In genomic region chr2:176088937-176089842, GRCh38 we compare ENCODE assay signal across 18 cellular contexts. TPM values are rescaled to one million over a fixed set of nuclear protein-coding genes. Genes with fewer than 3 reads are reported as not detected.
"Had no signal": no experiment of that assay in that cellular context is flagged by ENCODE, and none has a peak within 500 bp of the region (broad histone marks: within the 10 kb centered on the region; RNA-seq: fewer than 3 reads in every experiment).

No MANE protein-coding gene starts in this region.

- H3K36me3 ChIP-seq: esophagus squamous epithelium, heart right ventricle, neural progenitor cell, upper lobe of left lung had no signal

- H3K9ac ChIP-seq: neural progenitor cell had no signal

- H3K9me3 ChIP-seq: esophagus squamous epithelium, heart right ventricle, mucosa of descending colon, psoas muscle, testis, upper lobe of left lung had no signal

- H3K27me3 ChIP-seq: testis had no signal

- H3K4me1 ChIP-seq: neural progenitor cell had no signal

- ATAC-seq: effector memory CD8-positive, alpha-beta T cell; stimulated activated effector memory CD8-positive, alpha-beta T cell treated with anti-CD3 and anti-CD28 coated beads, Interleukin-12 subunit alpha, Interleukin-12 subunit beta, amount 100 ng/mL, for 72 hours had no signal

- H3K4me3 ChIP-seq: mucosa of descending colon, testis had no signal

- H3K27ac ChIP-seq: esophagus squamous epithelium, heart right ventricle, neural progenitor cell, psoas muscle, testis, upper lobe of left lung had no signal

- DNase-seq: activated CD4-positive, alpha-beta T cell treated with anti-CD3 and anti-CD28 coated beads for 1 hour; effector memory CD8-positive, alpha-beta T cell; esophagus squamous epithelium; naive B cell; stimulated activated CD4-positive, alpha-beta T cell treated with anti-CD3 and anti-CD28 coated beads, Interleukin-4, amount 100 ng/mL, for 24 hours had no signal

RNA-seq across cellular contexts. Expression of gene HOXD13, which starts 3.3 kb away (rescaled TPM):
- total RNA-seq: activated CD8-positive, alpha-beta memory T cell treated with anti-CD3 and anti-CD28 coated beads for 36 hours; cardiac septum; dermis microvascular lymphatic vessel endothelial cell; esophagus squamous epithelium; heart right ventricle; liver; osteocyte; psoas muscle; right cardiac atrium; upper lobe of left lung had no signal
- polyA plus RNA-seq: heart right ventricle, liver, right cardiac atrium had no signal

RNA-seq across cellular contexts. Expression of gene EVX2, which starts 5.4 kb away (rescaled TPM):
- total RNA-seq: activated CD8-positive, alpha-beta memory T cell treated with anti-CD3 and anti-CD28 coated beads for 36 hours; cardiac septum; dermis microvascular lymphatic vessel endothelial cell; esophagus squamous epithelium; heart right ventricle; liver; osteocyte; psoas muscle; right cardiac atrium; upper lobe of left lung had no signal
- polyA plus RNA-seq: heart right ventricle, liver, psoas muscle, right cardiac atrium had no signal

RNA-seq across cellular contexts. Expression of gene HOXD12, which starts 10.4 kb away (rescaled TPM):
- total RNA-seq: activated CD8-positive, alpha-beta memory T cell treated with anti-CD3 and anti-CD28 coated beads for 36 hours; cardiac septum; dermis microvascular lymphatic vessel endothelial cell; esophagus squamous epithelium; heart right ventricle; liver; mucosa of descending colon; osteocyte; psoas muscle; right cardiac atrium; testis; upper lobe of left lung had no signal
- polyA plus RNA-seq: heart right ventricle, liver, psoas muscle, right cardiac atrium had no signal

RNA-seq across cellular contexts. Expression of gene HOXD11, which starts 17.9 kb away (rescaled TPM):
- total RNA-seq: activated CD8-positive, alpha-beta memory T cell treated with anti-CD3 and anti-CD28 coated beads for 36 hours; cardiac septum; dermis microvascular lymphatic vessel endothelial cell; esophagus squamous epithelium; heart right ventricle; liver; osteocyte; psoas muscle; right cardiac atrium; upper lobe of left lung had no signal
- polyA plus RNA-seq: heart right ventricle, liver, psoas muscle, right cardiac atrium had no signal

RNA-seq across cellular contexts. Expression of gene HOXD10, which starts 27.4 kb away (rescaled TPM):
- total RNA-seq: activated CD8-positive, alpha-beta memory T cell treated with anti-CD3 and anti-CD28 coated beads for 36 hours; heart right ventricle; liver; osteocyte; psoas muscle; right cardiac atrium had no signal
- polyA plus RNA-seq: heart right ventricle, liver, right cardiac atrium had no signal
